Comparison of ENCODE assay signal across 19 cellular contexts in the genomic region with DNA sequence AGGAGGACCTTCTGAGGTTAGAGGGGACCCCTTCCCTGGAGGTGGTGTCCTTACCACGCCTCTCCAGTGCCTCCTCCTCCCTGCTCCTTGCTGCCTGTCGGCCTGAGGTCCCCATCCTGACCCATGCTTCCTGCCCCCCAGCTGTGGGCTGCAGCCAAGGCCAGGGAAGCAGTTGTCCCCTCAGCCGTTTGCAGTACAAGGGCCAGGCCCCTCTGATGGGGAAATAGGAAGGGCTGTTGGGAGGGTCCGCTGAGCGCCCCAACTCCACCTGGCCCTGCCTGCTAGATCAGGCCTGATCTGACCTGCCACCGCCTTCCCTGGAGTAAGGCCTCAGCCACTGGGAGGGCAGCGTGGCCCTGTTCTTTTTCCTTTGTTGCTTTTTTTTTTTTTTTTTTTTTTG.
"Had no signal": no experiment of that assay in that cellular context is flagged by ENCODE, and none has a peak within 500 bp of the region (broad histone marks: within the 10 kb centered on the region; RNA-seq: fewer than 3 reads in every experiment).

No MANE protein-coding gene starts in this region.

- FAIRE-seq: RCC 7860 had no signal

- ATAC-seq: SK-N-SH treated with all-trans-retinoic acid at 6 μM for 48 hours had no signal

- DNase-seq: KBM-7, NCI-H1092, NCI-H1105 treated with DMSO at 0.1 percent for 48 hours, NCI-H1417 treated with DMSO at 0.1 percent for 48 hours, NCI-H146, NCI-H1694 treated with DMSO at 0.1 percent for 48 hours, NCI-H1930, NCI-H2081, NCI-H2107, NCI-H226, NCI-H446, NCI-H510A, NCI-H524 treated with DMSO at 0.1 percent for 48 hours, NCI-H69, NCI-H774, RPMI8226, SHP77 had no signal
